11 cellular contexts compared by ENCODE assay signal in genomic region chr20:17939622-17940446, GRCh38. TPM values are rescaled to one million over a fixed set of nuclear protein-coding genes. Genes with fewer than 3 reads are reported as not detected.
A peak's percentile ranks its signal among the peaks of the same experiment; 100 is the strongest.
DNase-seq lines count a peak whose midpoint lies in the region; ATAC-seq and TF ChIP-seq lines count a peak whose summit lies in the region.
"Had no signal": no experiment of that assay in that cellular context is flagged by ENCODE, and none has a peak within 500 bp of the region (broad histone marks: within the 10 kb centered on the region; RNA-seq: fewer than 3 reads in every experiment).

No MANE protein-coding gene starts in this region.

- no peak for TF ChIP-seq CTCF in Caco-2 (IDR thresholded peaks at IDR 0.05; ENCODE audit: insufficient read depth in 1 of 2, low read depth in 1 of 2, low read length in 1 of 2, severe bottlenecking in 1 of 2, unreplicated experiment in 1 of 2)
- no peak for TF ChIP-seq CTCF in HEK293 (tag by site-specific recombination; IDR thresholded peaks at IDR 0.05)
- no peak for TF ChIP-seq CTCF in WTC11 (IDR thresholded peaks at IDR 0.05)
- TF ChIP-seq CTCF in upper lobe of left lung (IDR thresholded peaks at IDR 0.05) = no peak

- no peak overlapping the region for H2BK15ac ChIP-seq in mesendoderm (replicated peaks; ENCODE audit: low read depth)

- H3K4me3 ChIP-seq in Caco-2 (ENCODE audit: low read depth, low read length) (no peak overlapping the region), HEK293 (ENCODE audit: low read depth, low read length) (no peak overlapping the region), mesendoderm (ENCODE audit: low read length) (no peak overlapping the region), upper lobe of left lung (no peak overlapping the region)
- H3K4me3 ChIP-seq: lung, SJSA1, testis had no signal

- no peak overlapping the region for H4K5ac ChIP-seq in mesendoderm (ENCODE audit: low read length)

- H2AK5ac ChIP-seq in mesendoderm (ENCODE audit: low read length) = no peak overlapping the region

- TSS peak; percentile 2 for BruUV-seq in Caco-2 (replicated peaks; lab: Mats Ljungman, UMichigan)

- H3K27me3 Mint-ChIP-seq in Caco-2 (ENCODE audit: insufficient read depth, unreplicated experiment) (no peaks in the 10 kb centered on the region), WTC11 (ENCODE audit: low read depth) (no peaks in the 10 kb centered on the region; the same call in 1 of the 2 replicates)

- no peaks in the 10 kb centered on the region for H3K4me1 ChIP-seq in Caco-2
- peaks cover 5% of the 10 kb centered on the region; the same call in 1 of the 2 replicates for H3K4me1 ChIP-seq in HEK293 (ENCODE audit: control insufficient read depth, insufficient read depth, low read length)
- H3K4me1 ChIP-seq in mesendoderm (ENCODE audit: control insufficient read depth, low read depth, low read length) = peaks cover 9% of the 10 kb centered on the region
- H3K4me1 ChIP-seq in upper lobe of left lung = peaks cover 24 to 34% (median 27%) of the 10 kb centered on the region in 4 donors

- CTCF ChIA-PET in Caco-2 (lab: Charles Lee) (interaction anchor here (0.5 to 2.4 kb wide), 13 partner anchors 11 to 435 kb away, joined by 3 to 26 read pairs (median 5); partner anchors contain the start of gene RRBP1), HEK293 (lab: Yijun Ruan, JAX) (interaction anchor here (0.6 to 2.3 kb wide), 21 partner anchors 10 to 439 kb away, joined by 3 to 11 read pairs (median 4); no protein-coding TSS in a partner anchor), WTC11 (lab: Charles Lee) (interaction anchor here (0.6 to 5.4 kb wide), 45 partner anchors 9 to 493 kb away, joined by 3 to 51 read pairs (median 6); partner anchors contain the start of gene RRBP1)

- no peak overlapping the region for H3K18ac ChIP-seq in mesendoderm (ENCODE audit: low read length)

- H3K27ac ChIP-seq in HEK293 (ENCODE audit: extremely low read depth, low read depth, low read length) = peak overlapping the region; percentile 19; the same call in 1 of the 2 replicates
- no peak overlapping the region for H3K27ac ChIP-seq in mesendoderm (ENCODE audit: low read depth, low read length)
- peak overlapping the region in 1 of 4 donors; percentile 2 for H3K27ac ChIP-seq in upper lobe of left lung
- H3K27ac ChIP-seq: SJSA1, testis had no signal

- H3K4me1 Mint-ChIP-seq in Caco-2 (ENCODE audit: low read depth, unreplicated experiment) (no peaks in the 10 kb centered on the region), WTC11 (peaks cover 65% of the 10 kb centered on the region)

- peaks cover 10% of the 10 kb centered on the region for H3K36me3 ChIP-seq in Caco-2 (ENCODE audit: control insufficient read depth, insufficient read depth, low read length)
- H3K36me3 ChIP-seq in HEK293 (ENCODE audit: control insufficient read depth in 2 of 2, insufficient read depth in 1 of 2, low read length in 2 of 2) = peaks cover 9 to 46% of the 10 kb centered on the region in 2 experiments
- H3K36me3 ChIP-seq in mesendoderm (ENCODE audit: control insufficient read depth, insufficient read depth, low read length) = peaks cover 12% of the 10 kb centered on the region
- H3K36me3 ChIP-seq in upper lobe of left lung = peaks cover 9 to 43% (median 33%) of the 10 kb centered on the region in 4 donors

- H4K8ac ChIP-seq in mesendoderm (ENCODE audit: low read depth, low read length) = no peak overlapping the region

- POLR2A ChIA-PET in Caco-2 (lab: Charles Lee) (interaction anchor here (0.6 to 1.4 kb wide), 2 partner anchors 49 to 257 kb away, joined by 4 to 12 read pairs; partner anchors contain the start of gene RRBP1), HEK293 (lab: Yijun Ruan, JAX) (interaction anchor here (1.1 to 2.4 kb wide), 3 partner anchors 27 to 258 kb away, joined by 3 to 10 read pairs (median 9); partner anchors contain the start of gene RRBP1), WTC11 (lab: Charles Lee) (interaction anchor here (0.6 to 1.5 kb wide), 6 partner anchors 44 to 370 kb away, joined by 3 to 4 read pairs (median 3); partner anchors contain the start of genes DSTN and OVOL2)

- no peak for TF ChIP-seq POLR2A in upper lobe of left lung (IDR thresholded peaks at IDR 0.05)

- intact Hi-C loops in Caco-2 (cut with micrococcal nuclease; ENCODE audit: unreplicated experiment) = loop anchor here (5.0 to 10.0 kb wide), 3 partner anchors 43 to 405 kb away; partner anchors contain the start of gene BFSP1

- H3K4me2 ChIP-seq in mesendoderm (ENCODE audit: low read length) = no peak overlapping the region

- no peak overlapping the region for H2BK5ac ChIP-seq in mesendoderm (ENCODE audit: low read length)

- H3K79me1 ChIP-seq in mesendoderm (ENCODE audit: low read length) = peaks cover 3% of the 10 kb centered on the region

- H3K4ac ChIP-seq in mesendoderm (ENCODE audit: low read depth, low read length) = no peak overlapping the region

- DNase-seq in Caco-2 = no peak
- DNase-seq in WTC11 (ENCODE audit: low spot score) = no peak
- no peak for DNase-seq in mesendoderm
- DNase-seq in upper lobe of left lung = no peak

- no peak overlapping the region for H2BK120ac ChIP-seq in mesendoderm (ENCODE audit: low read depth, low read length)

- no peak overlapping the region for H3K23ac ChIP-seq in mesendoderm (ENCODE audit: low read length)

- H3K9ac ChIP-seq in mesendoderm (ENCODE audit: low read length) = peak overlapping the region; percentile 17

- H3K9me3 ChIP-seq in Caco-2 (no peaks in the 10 kb centered on the region), HEK293 (ENCODE audit: control insufficient read depth, insufficient read depth, low read depth, low read length) (no peaks in the 10 kb centered on the region), upper lobe of left lung (no peaks in the 10 kb centered on the region)
- H3K9me3 ChIP-seq: SJSA1, testis had no signal

- peak; percentile 19 for ATAC-seq in WTC11
- ATAC-seq in GM18498 (IDR thresholded peaks at IDR 0.05; ENCODE audit: unreplicated experiment) = no peak
- ATAC-seq in upper lobe of left lung (ENCODE audit: low FRiP score in 2 of 2) = no peak
- no peak for ATAC-seq in GM21619 (IDR thresholded peaks at IDR 0.05; ENCODE audit: unreplicated experiment)
- no peak for ATAC-seq in GM21360 (IDR thresholded peaks at IDR 0.05; ENCODE audit: unreplicated experiment)

- H3K27ac Mint-ChIP-seq in Caco-2 (ENCODE audit: unreplicated experiment) (peak overlapping the region; percentile 66), WTC11 (peak overlapping the region; percentile 98)

- peaks cover 1% of the 10 kb centered on the region for H3K79me2 ChIP-seq in mesendoderm (ENCODE audit: control insufficient read depth, insufficient read depth, low read length)

- H3K36me3 Mint-ChIP-seq in Caco-2 (ENCODE audit: insufficient read depth, unreplicated experiment) = peaks cover 77% of the 10 kb centered on the region
- H3K36me3 Mint-ChIP-seq in WTC11 = peaks cover 37% of the 10 kb centered on the region

- no peak overlapping the region for H3K4me3 Mint-ChIP-seq in Caco-2 (ENCODE audit: unreplicated experiment)
- no peak overlapping the region for H3K4me3 Mint-ChIP-seq in WTC11

- peak overlapping the region; percentile 71 for H3K56ac ChIP-seq in mesendoderm (ENCODE audit: low read length)

- H3K27me3 ChIP-seq in Caco-2 (replicated peaks; ENCODE audit: control insufficient read depth, insufficient read depth, low read length) (no peaks in the 10 kb centered on the region), mesendoderm (ENCODE audit: insufficient read depth, low read length, poor library complexity) (no peaks in the 10 kb centered on the region), upper lobe of left lung (no peaks in the 10 kb centered on the region)
- H3K27me3 ChIP-seq: SJSA1, testis had no signal

- TF ChIP-seq EP300 in upper lobe of left lung (IDR thresholded peaks at IDR 0.05) = no peak

- no CpG with 5 or more reads among the region's 7 CpGs for WGBS in mesendoderm (ENCODE audit: extremely low coverage, insufficient coverage, low lambda C conversion rate)
- WGBS in upper lobe of left lung, 2 donors = 64 to 74% methylated on average over 7 of the region's 7 CpGs

- H3K9me3 Mint-ChIP-seq in Caco-2 (ENCODE audit: unreplicated experiment) (no peaks in the 10 kb centered on the region), WTC11 (no peaks in the 10 kb centered on the region)

TF ChIP-seq in HEK293, 187 proteins besides CTCF, POLR2A, EP300 and RAD21 (continues in another document):
- TF ChIP-seq ZNF654 (tag by site-specific recombination; IDR thresholded peaks at IDR 0.05; ENCODE audit: low read depth) = no peak

TF ChIP-seq in WTC11, 78 proteins besides CTCF, POLR2A, EP300 and RAD21 (continues in another document):
- TF ChIP-seq NFATC4 (CRISPR knock-in tag; IDR thresholded peaks at IDR 0.05) = peak; percentile 24; the same call in 1 of the 2 replicates
- TF ChIP-seq ELF4 (CRISPR knock-in tag; IDR thresholded peaks at IDR 0.05; ENCODE audit: low read depth) = no peak
- TF ChIP-seq ZNF232 (CRISPR knock-in tag; IDR thresholded peaks at IDR 0.05) = no peak
- TF ChIP-seq TEAD4 (CRISPR knock-in tag; IDR thresholded peaks at IDR 0.05) = 0 out of 2 replicates have a peak, but pooled peaks have one; percentile 19

RNA-seq across cellular contexts. Expression of gene SNX5, which starts 28.8 kb away (rescaled TPM):
- total RNA-seq in Caco-2 (2022) (275 and 299 TPM in 2 replicates), WTC11 (2021) (172 to 192 TPM (median 173 TPM) in 3 replicates), upper lobe of left lung (100 to 1,000 TPM in 4 of 6 donors, 10 to 100 TPM in 2; 72.0 to 177 (median 111) TPM)
- polyA plus RNA-seq in mesendoderm (2013, experiment 1 of 2) = 218 TPM
- polyA plus RNA-seq in mesendoderm (2013, experiment 2 of 2) = 220 TPM

RNA-seq across cellular contexts. Expression of gene MGME1, which starts 29.0 kb away (rescaled TPM):
- total RNA-seq in Caco-2 (2022) = 44.3 and 50.5 TPM in 2 replicates
- 55.0 to 59.2 TPM (median 56.0 TPM) in 3 replicates for total RNA-seq in WTC11 (2021)
- polyA plus RNA-seq in mesendoderm (2013, experiment 1 of 2) = 38.1 TPM
- 38.2 TPM for polyA plus RNA-seq in mesendoderm (2013, experiment 2 of 2)
- 10 to 100 TPM in 5 of 6 donors, 1 to 10 TPM in 1; 9.4 to 22.0 (median 13.3) TPM for total RNA-seq in upper lobe of left lung
